Comparison of ENCODE assay signal across 8 cellular contexts in genomic region chr17:48215583-48216139, GRCh38.
DNase-seq lines count a peak whose midpoint lies in the region; ATAC-seq and TF ChIP-seq lines count a peak whose summit lies in the region.

No MANE protein-coding gene starts in this region.

- intact Hi-C loops in activated CD4-positive, alpha-beta T cell treated with anti-CD3 and anti-CD28 coated beads for 36 hours (cut with DNase I, micrococcal nuclease) = no loop called here
- intact Hi-C loops in CD4-positive, alpha-beta memory T cell (cut with micrococcal nuclease) = no loop called here

- no peaks in the 10 kb centered on the region for H3K27me3 ChIP-seq in WERI-Rb-1 (ENCODE audit: insufficient read depth, low read depth, severe bottlenecking)
- peaks cover 0 to 4% (median 0%) of the 10 kb centered on the region in 4 donors for H3K27me3 ChIP-seq in liver (ENCODE audit: control insufficient read depth in 4 of 4, insufficient read depth in 4 of 4, low read length in 3 of 4)
- no peaks in the 10 kb centered on the region for H3K27me3 ChIP-seq in CD4-positive, alpha-beta memory T cell (ENCODE audit: insufficient read depth, low read length)

- peak; percentile 5 for DNase-seq in activated CD4-positive, alpha-beta T cell treated with anti-CD3 and anti-CD28 coated beads for 36 hours
- DNase-seq in activated CD4-positive, alpha-beta T cell treated with anti-CD3 and anti-CD28 coated beads, Interleukin-2, amount 50 U/mL, for 1 hour = no peak
- peak; percentile 45 to 57 for DNase-seq in NCI-H187 (lab: John Stamatoyannopoulos, UW)
- DNase-seq in WERI-Rb-1 = peak; percentile 67
- DNase-seq in NOMO-1 treated with dmso at 0.1 percent for 144 hours (lab: John Stamatoyannopoulos, UW; ENCODE audit: unreplicated experiment) = no peak
- no peak for DNase-seq in cortex of kidney (lab: John Stamatoyannopoulos, UW)
- DNase-seq in CD4-positive, alpha-beta memory T cell = no peak

- ATAC-seq in activated CD4-positive, alpha-beta T cell treated with anti-CD3 and anti-CD28 coated beads for 36 hours = no peak

- H3K36me3 ChIP-seq in WERI-Rb-1 = no peaks in the 10 kb centered on the region
- no peaks in the 10 kb centered on the region for H3K36me3 ChIP-seq in liver (ENCODE audit: control insufficient read depth in 4 of 4, insufficient read depth in 3 of 4, low read depth in 1 of 4, low read length in 3 of 4)
- peaks cover 5% of the 10 kb centered on the region for H3K36me3 ChIP-seq in CD4-positive, alpha-beta memory T cell (ENCODE audit: insufficient read depth, low read length)

- H3K27ac Mint-ChIP-seq in activated CD4-positive, alpha-beta T cell treated with anti-CD3 and anti-CD28 coated beads for 36 hours = no peak overlapping the region
- peak overlapping the region in 3 of 7 donors; percentile 67 to 73 (median 69) for H3K27ac Mint-ChIP-seq in CD4-positive, alpha-beta memory T cell

- 73% methylated on average over 1 of the region's 1 CpG for WGBS in liver

- H3K4me1 Mint-ChIP-seq in activated CD4-positive, alpha-beta T cell treated with anti-CD3 and anti-CD28 coated beads for 36 hours = peaks cover 2% of the 10 kb centered on the region
- H3K4me1 Mint-ChIP-seq in CD4-positive, alpha-beta memory T cell = peaks cover 16 to 27% (median 24%) of the 10 kb centered on the region in 4 donors

- TF ChIP-seq RAD21 in liver (IDR thresholded peaks at IDR 0.05) = peak; percentile 59 to 66

- H3K4me3 Mint-ChIP-seq in activated CD4-positive, alpha-beta T cell treated with anti-CD3 and anti-CD28 coated beads for 36 hours = no peak overlapping the region
- H3K4me3 Mint-ChIP-seq in CD4-positive, alpha-beta memory T cell = no peak overlapping the region

- peaks cover 9% of the 10 kb centered on the region for H3K36me3 Mint-ChIP-seq in activated CD4-positive, alpha-beta T cell treated with anti-CD3 and anti-CD28 coated beads for 36 hours (ENCODE audit: low read depth)
- H3K36me3 Mint-ChIP-seq in CD4-positive, alpha-beta memory T cell = peaks cover 12 to 37% of the 10 kb centered on the region in 2 donors

- H3K9me3 ChIP-seq in WERI-Rb-1 (ENCODE audit: severe bottlenecking) = no peaks in the 10 kb centered on the region
- no peaks in the 10 kb centered on the region for H3K9me3 ChIP-seq in liver (ENCODE audit: control insufficient read depth in 4 of 4, low read length in 3 of 4)
- H3K9me3 ChIP-seq in CD4-positive, alpha-beta memory T cell (ENCODE audit: control insufficient read depth in 1 of 2, low read length in 2 of 2) = no peaks in the 10 kb centered on the region

- H3K27ac ChIP-seq in WERI-Rb-1 (no peak overlapping the region), liver (ENCODE audit: low read depth in 1 of 2, low read length in 2 of 2) (no peak overlapping the region)
- H3K27ac ChIP-seq in CD4-positive, alpha-beta memory T cell (ENCODE audit: low read depth, low read length) = no peak overlapping the region

- CTCF ChIA-PET in activated CD4-positive, alpha-beta T cell treated with anti-CD3 and anti-CD28 coated beads for 36 hours (lab: Charles Lee) = interaction anchor here (0.6 to 4.3 kb wide), 8 partner anchors 12 to 512 kb away, joined by 3 to 22 read pairs (median 3); no protein-coding TSS in a partner anchor
- CTCF ChIA-PET in CD4-positive, alpha-beta memory T cell (lab: Charles Lee; ENCODE audit: partially characterized antibody) = interaction anchor here (1.0 kb wide), 1 partner anchor 12 kb away, joined by 3 read pairs; no protein-coding TSS in a partner anchor

- H3K9ac ChIP-seq in liver (ENCODE audit: low read depth in 1 of 2, low read length in 2 of 2) = no peak overlapping the region

- H3K4me1 ChIP-seq in liver (ENCODE audit: control insufficient read depth in 4 of 4, insufficient read depth in 4 of 4, low read length in 3 of 4) = no peaks in the 10 kb centered on the region
- H3K4me1 ChIP-seq in CD4-positive, alpha-beta memory T cell (ENCODE audit: insufficient read depth, low read length) = peaks cover 4% of the 10 kb centered on the region

- H3K4me3 ChIP-seq in WERI-Rb-1 (ENCODE audit: low read depth, low read length) (no peak overlapping the region), liver (ENCODE audit: low read depth in 1 of 3, low read length in 3 of 3) (no peak overlapping the region)
- H3K4me3 ChIP-seq in CD4-positive, alpha-beta memory T cell (ENCODE audit: low read length in 2 of 2) = no peak overlapping the region

- TF ChIP-seq CTCF in WERI-Rb-1 (IDR thresholded peaks at IDR 0.05; ENCODE audit: low read depth, low read length) (peak; percentile 79), liver (IDR thresholded peaks at IDR 0.05; ENCODE audit: low read depth, low read length, missing input control) (peak; percentile 33)

- POLR2A ChIA-PET in activated CD4-positive, alpha-beta T cell treated with anti-CD3 and anti-CD28 coated beads for 36 hours (lab: Charles Lee) = interaction anchor here (0.5 kb wide), 1 partner anchor 318 kb away, joined by 4 read pairs; no protein-coding TSS in a partner anchor
- POLR2A ChIA-PET in CD4-positive, alpha-beta memory T cell (lab: Charles Lee; ENCODE audit: partially characterized antibody) = no interaction called here

- no peaks in the 10 kb centered on the region for H3K27me3 Mint-ChIP-seq in activated CD4-positive, alpha-beta T cell treated with anti-CD3 and anti-CD28 coated beads for 36 hours
- H3K27me3 Mint-ChIP-seq in CD4-positive, alpha-beta memory T cell = no peaks in the 10 kb centered on the region

- H3K9me3 Mint-ChIP-seq in activated CD4-positive, alpha-beta T cell treated with anti-CD3 and anti-CD28 coated beads for 36 hours (ENCODE audit: low read depth) = no peaks in the 10 kb centered on the region
- peaks cover 0 to 2% (median 0%) of the 10 kb centered on the region in 8 donors for H3K9me3 Mint-ChIP-seq in CD4-positive, alpha-beta memory T cell

TF ChIP-seq in liver, 16 proteins besides CTCF, POLR2A, EP300 and RAD21:
- TF ChIP-seq HNF4G (IDR thresholded peaks at IDR 0.05) (no peak), FOXA1 (IDR thresholded peaks at IDR 0.05) (no peak), TAF1 (conservative IDR thresholded peaks at IDR 0.05) (no peak), YY1 (IDR thresholded peaks at IDR 0.05) (no peak), NR2F2 (IDR thresholded peaks at IDR 0.05) (no peak), HNF4A (conservative IDR thresholded peaks at IDR 0.05) (no peak), FOXA2 (IDR thresholded peaks at IDR 0.05) (no peak), MAX (IDR thresholded peaks at IDR 0.05) (no peak), JUND (IDR thresholded peaks at IDR 0.05) (no peak), ZBTB33 (IDR thresholded peaks at IDR 0.05) (no peak), SP1 (IDR thresholded peaks at IDR 0.05) (no peak), GABPA (IDR thresholded peaks at IDR 0.05 in 1 of 2, conservative IDR thresholded peaks at IDR 0.05 in 1 of 2) (no peak), EGR1 (IDR thresholded peaks at IDR 0.05; ENCODE audit: low read depth in 2 of 2) (no peak), RXRA (IDR thresholded peaks at IDR 0.05) (no peak)
- TF ChIP-seq, protein P1, sequence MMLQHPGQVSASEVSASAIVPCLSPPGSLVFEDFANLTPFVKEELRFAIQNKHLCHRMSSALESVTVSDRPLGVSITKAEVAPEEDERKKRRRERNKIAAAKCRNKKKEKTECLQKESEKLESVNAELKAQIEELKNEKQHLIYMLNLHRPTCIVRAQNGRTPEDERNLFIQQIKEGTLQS (IDR thresholded peaks at IDR 0.05) = no peak
- TF ChIP-seq, protein P2, sequence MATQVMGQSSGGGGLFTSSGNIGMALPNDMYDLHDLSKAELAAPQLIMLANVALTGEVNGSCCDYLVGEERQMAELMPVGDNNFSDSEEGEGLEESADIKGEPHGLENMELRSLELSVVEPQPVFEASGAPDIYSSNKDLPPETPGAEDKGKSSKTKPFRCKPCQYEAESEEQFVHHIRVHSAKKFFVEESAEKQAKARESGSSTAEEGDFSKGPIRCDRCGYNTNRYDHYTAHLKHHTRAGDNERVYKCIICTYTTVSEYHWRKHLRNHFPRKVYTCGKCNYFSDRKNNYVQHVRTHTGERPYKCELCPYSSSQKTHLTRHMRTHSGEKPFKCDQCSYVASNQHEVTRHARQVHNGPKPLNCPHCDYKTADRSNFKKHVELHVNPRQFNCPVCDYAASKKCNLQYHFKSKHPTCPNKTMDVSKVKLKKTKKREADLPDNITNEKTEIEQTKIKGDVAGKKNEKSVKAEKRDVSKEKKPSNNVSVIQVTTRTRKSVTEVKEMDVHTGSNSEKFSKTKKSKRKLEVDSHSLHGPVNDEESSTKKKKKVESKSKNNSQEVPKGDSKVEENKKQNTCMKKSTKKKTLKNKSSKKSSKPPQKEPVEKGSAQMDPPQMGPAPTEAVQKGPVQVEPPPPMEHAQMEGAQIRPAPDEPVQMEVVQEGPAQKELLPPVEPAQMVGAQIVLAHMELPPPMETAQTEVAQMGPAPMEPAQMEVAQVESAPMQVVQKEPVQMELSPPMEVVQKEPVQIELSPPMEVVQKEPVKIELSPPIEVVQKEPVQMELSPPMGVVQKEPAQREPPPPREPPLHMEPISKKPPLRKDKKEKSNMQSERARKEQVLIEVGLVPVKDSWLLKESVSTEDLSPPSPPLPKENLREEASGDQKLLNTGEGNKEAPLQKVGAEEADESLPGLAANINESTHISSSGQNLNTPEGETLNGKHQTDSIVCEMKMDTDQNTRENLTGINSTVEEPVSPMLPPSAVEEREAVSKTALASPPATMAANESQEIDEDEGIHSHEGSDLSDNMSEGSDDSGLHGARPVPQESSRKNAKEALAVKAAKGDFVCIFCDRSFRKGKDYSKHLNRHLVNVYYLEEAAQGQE (IDR thresholded peaks at IDR 0.05) = no peak

Comparison
In these comparisons a context has a peak if more than half of its experiments do, and no peak if none do; other contexts are left out.
1. DNase-seq: peak in activated CD4-positive, alpha-beta T cell treated with anti-CD3 and anti-CD28 coated beads for 36 hours (single experiment), NCI-H187 (2 of 2) and WERI-Rb-1 (single experiment); none in activated CD4-positive, alpha-beta T cell treated with anti-CD3 and anti-CD28 coated beads, Interleukin-2, amount 50 U/mL, for 1 hour (single experiment), NOMO-1 treated with dmso at 0.1 percent for 144 hours (single experiment), cortex of kidney (single experiment) and CD4-positive, alpha-beta memory T cell (0 of 5).